ENCODE assay signal across 1 cellular context in genomic region chr2:84959494-84960156, GRCh38.
TF ChIP-seq lines count a peak whose summit lies in the region.

No MANE protein-coding gene starts in this region.

TF ChIP-seq in WTC11, 78 proteins besides CTCF, POLR2A, EP300 and RAD21 (continued from another document):
- TF ChIP-seq ATF6 (CRISPR knock-in tag; IDR thresholded peaks at IDR 0.05): no peak
- TF ChIP-seq SP1 (CRISPR knock-in tag; conservative IDR thresholded peaks at IDR 0.05): peak; percentile 31
- peak; percentile 86 for TF ChIP-seq ZMAT4 (CRISPR knock-in tag; IDR thresholded peaks at IDR 0.05)
- no peak for TF ChIP-seq NFE2L1 (CRISPR knock-in tag; IDR thresholded peaks at IDR 0.05)
- TF ChIP-seq ZNF121 (CRISPR knock-in tag; IDR thresholded peaks at IDR 0.05): no peak
- no peak for TF ChIP-seq CDX4 (CRISPR knock-in tag; IDR thresholded peaks at IDR 0.05; ENCODE audit: borderline replicate concordance)
- no peak for TF ChIP-seq ZNF396 (CRISPR knock-in tag; IDR thresholded peaks at IDR 0.05; ENCODE audit: borderline replicate concordance)
- no peak for TF ChIP-seq ZSCAN18 (CRISPR knock-in tag; IDR thresholded peaks at IDR 0.05)
- no peak for TF ChIP-seq ZNF671 (CRISPR knock-in tag; IDR thresholded peaks at IDR 0.05)
- no peak for TF ChIP-seq IRF1 (CRISPR knock-in tag; IDR thresholded peaks at IDR 0.05)
- no peak; the same call in 1 of the 2 replicates for TF ChIP-seq FOXK1 (CRISPR knock-in tag; IDR thresholded peaks at IDR 0.05)
- TF ChIP-seq GRHL2 (CRISPR knock-in tag; IDR thresholded peaks at IDR 0.05; ENCODE audit: insufficient replicate concordance, severe bottlenecking): no peak
- no peak for TF ChIP-seq STAT6 (CRISPR knock-in tag; conservative IDR thresholded peaks at IDR 0.05; ENCODE audit: low read depth)
- peak; percentile 30; the same call in 1 of the 2 replicates for TF ChIP-seq FOXP4 (CRISPR knock-in tag; IDR thresholded peaks at IDR 0.05)
- TF ChIP-seq PRDM15 (CRISPR knock-in tag; IDR thresholded peaks at IDR 0.05): no peak
- TF ChIP-seq PRRX2 (CRISPR knock-in tag; IDR thresholded peaks at IDR 0.05): 0 out of 2 replicates have a peak, but pooled peaks have one; percentile 18
- no peak for TF ChIP-seq E2F4 (CRISPR knock-in tag; IDR thresholded peaks at IDR 0.05; ENCODE audit: borderline replicate concordance, low read depth)
- peak; percentile 75; the same call in 1 of the 2 replicates for TF ChIP-seq ZNF425 (CRISPR knock-in tag; conservative IDR thresholded peaks at IDR 0.05)
- peak; percentile 64; the same call in 1 of the 2 replicates for TF ChIP-seq ZNF281 (CRISPR knock-in tag; IDR thresholded peaks at IDR 0.05)
- no peak for TF ChIP-seq JAZF1 (CRISPR knock-in tag; IDR thresholded peaks at IDR 0.05)
- TF ChIP-seq NR1H2 (CRISPR knock-in tag; IDR thresholded peaks at IDR 0.05): no peak
- no peak for TF ChIP-seq SMAD3 (CRISPR knock-in tag; IDR thresholded peaks at IDR 0.05; ENCODE audit: borderline replicate concordance)
- no peak for TF ChIP-seq ERG (CRISPR knock-in tag; IDR thresholded peaks at IDR 0.05)
- no peak for TF ChIP-seq ZNF138 (CRISPR knock-in tag; conservative IDR thresholded peaks at IDR 0.05)
- TF ChIP-seq CREB1 (CRISPR knock-in tag; IDR thresholded peaks at IDR 0.05): no peak
- no peak for TF ChIP-seq E2F5 (CRISPR knock-in tag; IDR thresholded peaks at IDR 0.05)
